In the genomic region with DNA sequence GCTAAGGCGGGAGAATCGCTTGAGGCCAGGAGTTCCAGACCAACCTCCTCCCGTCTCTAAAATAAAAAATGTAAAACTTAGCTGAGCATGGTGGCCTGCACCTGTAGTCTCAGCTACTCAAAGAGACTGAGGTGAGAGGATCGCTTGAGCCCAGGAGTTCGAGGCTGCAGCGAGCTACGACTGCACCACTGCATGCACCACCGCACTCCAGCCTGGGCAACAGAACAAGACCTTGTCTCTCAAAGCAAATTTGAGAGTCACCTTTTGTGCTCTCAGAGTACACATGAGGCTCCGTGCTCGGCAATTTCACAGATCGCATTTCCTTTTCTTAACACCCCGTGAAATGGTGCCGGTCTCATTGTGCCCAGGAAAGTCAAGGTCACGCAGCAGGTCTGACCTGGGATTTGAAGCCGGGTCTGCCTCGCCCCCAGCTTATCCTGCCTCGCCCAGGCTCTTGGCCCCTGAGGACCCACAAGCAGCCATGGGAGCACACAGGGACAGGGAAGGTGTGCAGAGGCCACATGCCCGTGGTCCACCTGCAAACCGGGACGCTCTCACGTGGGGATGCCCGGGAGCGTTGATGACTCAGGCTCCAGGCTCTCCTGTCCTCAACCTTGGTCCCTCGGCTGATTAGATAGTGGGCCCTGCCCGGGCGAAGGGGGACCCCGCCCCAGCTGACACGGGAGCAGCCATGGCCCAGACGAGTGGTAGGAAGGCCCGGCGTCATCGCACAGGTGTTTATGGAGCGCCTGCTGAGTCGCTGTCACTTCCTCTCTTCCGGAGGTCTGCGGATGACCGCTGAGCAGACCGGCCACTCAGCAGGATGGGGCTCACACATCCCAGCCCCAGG, we compare ENCODE assay signal across 1 cellular context.
TF ChIP-seq lines count a peak whose summit lies in the region.

No MANE protein-coding gene starts in this region.

TF ChIP-seq in GM23338, 12 proteins besides CTCF, POLR2A, EP300 and RAD21:
- TF ChIP-seq EZH2 (IDR thresholded peaks at IDR 0.05; ENCODE audit: low read depth, unreplicated experiment) (no peak), NANOG (IDR thresholded peaks at IDR 0.05; ENCODE audit: borderline replicate concordance) (no peak), STAT1 (IDR thresholded peaks at IDR 0.05; ENCODE audit: unreplicated experiment) (no peak), EZH2phosphoT487 (IDR thresholded peaks at IDR 0.05; ENCODE audit: unreplicated experiment) (no peak), CREB1 (CRISPR knock-in tag; IDR thresholded peaks at IDR 0.05; ENCODE audit: low read depth) (no peak), JUNB (IDR thresholded peaks at IDR 0.05; ENCODE audit: unreplicated experiment) (no peak)
- TF ChIP-seq, protein P1, sequence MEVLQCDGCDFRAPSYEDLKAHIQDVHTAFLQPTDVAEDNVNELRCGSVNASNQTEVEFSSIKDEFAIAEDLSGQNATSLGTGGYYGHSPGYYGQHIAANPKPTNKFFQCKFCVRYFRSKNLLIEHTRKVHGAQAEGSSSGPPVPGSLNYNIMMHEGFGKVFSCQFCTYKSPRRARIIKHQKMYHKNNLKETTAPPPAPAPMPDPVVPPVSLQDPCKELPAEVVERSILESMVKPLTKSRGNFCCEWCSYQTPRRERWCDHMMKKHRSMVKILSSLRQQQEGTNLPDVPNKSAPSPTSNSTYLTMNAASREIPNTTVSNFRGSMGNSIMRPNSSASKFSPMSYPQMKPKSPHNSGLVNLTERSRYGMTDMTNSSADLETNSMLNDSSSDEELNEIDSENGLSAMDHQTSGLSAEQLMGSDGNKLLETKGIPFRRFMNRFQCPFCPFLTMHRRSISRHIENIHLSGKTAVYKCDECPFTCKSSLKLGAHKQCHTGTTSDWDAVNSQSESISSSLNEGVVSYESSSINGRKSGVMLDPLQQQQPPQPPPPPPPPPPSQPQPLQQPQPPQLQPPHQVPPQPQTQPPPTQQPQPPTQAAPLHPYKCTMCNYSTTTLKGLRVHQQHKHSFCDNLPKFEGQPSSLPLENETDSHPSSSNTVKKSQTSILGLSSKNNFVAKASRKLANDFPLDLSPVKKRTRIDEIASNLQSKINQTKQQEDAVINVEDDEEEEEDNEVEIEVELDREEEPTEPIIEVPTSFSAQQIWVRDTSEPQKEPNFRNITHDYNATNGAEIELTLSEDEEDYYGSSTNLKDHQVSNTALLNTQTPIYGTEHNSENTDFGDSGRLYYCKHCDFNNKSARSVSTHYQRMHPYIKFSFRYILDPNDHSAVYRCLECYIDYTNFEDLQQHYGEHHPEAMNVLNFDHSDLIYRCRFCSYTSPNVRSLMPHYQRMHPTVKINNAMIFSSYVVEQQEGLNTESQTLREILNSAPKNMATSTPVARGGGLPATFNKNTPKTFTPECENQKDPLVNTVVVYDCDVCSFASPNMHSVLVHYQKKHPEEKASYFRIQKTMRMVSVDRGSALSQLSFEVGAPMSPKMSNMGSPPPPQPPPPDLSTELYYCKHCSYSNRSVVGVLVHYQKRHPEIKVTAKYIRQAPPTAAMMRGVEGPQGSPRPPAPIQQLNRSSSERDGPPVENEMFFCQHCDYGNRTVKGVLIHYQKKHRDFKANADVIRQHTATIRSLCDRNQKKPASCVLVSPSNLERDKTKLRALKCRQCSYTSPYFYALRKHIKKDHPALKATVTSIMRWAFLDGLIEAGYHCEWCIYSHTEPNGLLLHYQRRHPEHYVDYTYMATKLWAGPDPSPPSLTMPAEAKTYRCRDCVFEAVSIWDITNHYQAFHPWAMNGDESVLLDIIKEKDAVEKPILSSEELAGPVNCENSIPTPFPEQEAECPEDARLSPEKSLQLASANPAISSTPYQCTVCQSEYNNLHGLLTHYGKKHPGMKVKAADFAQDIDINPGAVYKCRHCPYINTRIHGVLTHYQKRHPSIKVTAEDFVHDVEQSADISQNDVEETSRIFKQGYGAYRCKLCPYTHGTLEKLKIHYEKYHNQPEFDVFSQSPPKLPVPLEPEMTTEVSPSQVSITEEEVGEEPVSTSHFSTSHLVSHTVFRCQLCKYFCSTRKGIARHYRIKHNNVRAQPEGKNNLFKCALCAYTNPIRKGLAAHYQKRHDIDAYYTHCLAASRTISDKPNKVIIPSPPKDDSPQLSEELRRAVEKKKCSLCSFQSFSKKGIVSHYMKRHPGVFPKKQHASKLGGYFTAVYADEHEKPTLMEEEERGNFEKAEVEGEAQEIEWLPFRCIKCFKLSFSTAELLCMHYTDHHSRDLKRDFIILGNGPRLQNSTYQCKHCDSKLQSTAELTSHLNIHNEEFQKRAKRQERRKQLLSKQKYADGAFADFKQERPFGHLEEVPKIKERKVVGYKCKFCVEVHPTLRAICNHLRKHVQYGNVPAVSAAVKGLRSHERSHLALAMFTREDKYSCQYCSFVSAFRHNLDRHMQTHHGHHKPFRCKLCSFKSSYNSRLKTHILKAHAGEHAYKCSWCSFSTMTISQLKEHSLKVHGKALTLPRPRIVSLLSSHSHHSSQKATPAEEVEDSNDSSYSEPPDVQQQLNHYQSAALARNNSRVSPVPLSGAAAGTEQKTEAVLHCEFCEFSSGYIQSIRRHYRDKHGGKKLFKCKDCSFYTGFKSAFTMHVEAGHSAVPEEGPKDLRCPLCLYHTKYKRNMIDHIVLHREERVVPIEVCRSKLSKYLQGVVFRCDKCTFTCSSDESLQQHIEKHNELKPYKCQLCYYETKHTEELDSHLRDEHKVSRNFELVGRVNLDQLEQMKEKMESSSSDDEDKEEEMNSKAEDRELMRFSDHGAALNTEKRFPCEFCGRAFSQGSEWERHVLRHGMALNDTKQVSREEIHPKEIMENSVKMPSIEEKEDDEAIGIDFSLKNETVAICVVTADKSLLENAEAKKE (CRISPR knock-in tag; IDR thresholded peaks at IDR 0.05) = no peak
